ENCODE assay signal across 28 cellular contexts in genomic region chr3:143360244-143360643, GRCh38.
"Had no signal": no experiment of that assay in that cellular context is flagged by ENCODE, and none has a peak within 500 bp of the region (broad histone marks: within the 10 kb centered on the region; RNA-seq: fewer than 3 reads in every experiment).

No MANE protein-coding gene starts in this region.

- H3K9me3 Mint-ChIP-seq: activated CD4-positive, alpha-beta memory T cell treated with anti-CD3 and anti-CD28 coated beads, Interleukin-2, amount 10 ng/mL, durations not matched to agents 7 days and 5 days; activated CD4-positive, alpha-beta T cell treated with anti-CD3 and anti-CD28 coated beads, Interleukin-2, amount 10 ng/mL, durations not matched to agents 24 days and 14 days; activated naive CD8-positive, alpha-beta T cell treated with anti-CD3 and anti-CD28 coated beads, Interleukin-2, amount 50 U/mL, for 24 hours; effector memory CD8-positive, alpha-beta T cell; T-helper 2 cell treated with Interferon-gamma antibody and Interleukin-4, amounts not matched to agents 5 μg/mL and 100 μg/mL, for 36 hours had no signal

- DNase-seq: activated CD4-positive, alpha-beta memory T cell treated with anti-CD3 and anti-CD28 coated beads, Interleukin-2, amount 10 ng/mL, durations not matched to agents 7 days and 5 days; activated CD4-positive, alpha-beta T cell treated with anti-CD3 and anti-CD28 coated beads, Interleukin-2, amount 10 ng/mL, durations not matched to agents 24 days and 14 days; activated gamma-delta T cell; activated naive CD4-positive, alpha-beta T cell treated with anti-CD3 and anti-CD28 coated beads, Interleukin-2, amount 50 U/mL, for 16 hours; activated naive CD8-positive, alpha-beta T cell treated with anti-CD3 and anti-CD28 coated beads, Interleukin-2, amount 50 U/mL, for 24 hours; activated T-cell treated with anti-CD3 and anti-CD28 coated beads for 4 hours; anterior cingulate cortex; colonic mucosa; dorsolateral prefrontal cortex; effector memory CD8-positive, alpha-beta T cell; foreskin keratinocyte; immature natural killer cell; lower lobe of right lung; naive B cell; retina; sigmoid colon; stimulated activated CD4-positive, alpha-beta T cell treated with anti-CD3 and anti-CD28 coated beads, Interleukin-15, amount 100 ng/mL, for 24 hours; stimulated activated naive CD4-positive, alpha-beta T cell; testis; trophoblast cell had no signal

- H3K27me3 Mint-ChIP-seq: activated CD4-positive, alpha-beta memory T cell treated with anti-CD3 and anti-CD28 coated beads, Interleukin-2, amount 10 ng/mL, durations not matched to agents 7 days and 5 days; activated CD4-positive, alpha-beta T cell treated with anti-CD3 and anti-CD28 coated beads, Interleukin-2, amount 10 ng/mL, durations not matched to agents 24 days and 14 days; activated naive CD8-positive, alpha-beta T cell treated with anti-CD3 and anti-CD28 coated beads, Interleukin-2, amount 50 U/mL, for 24 hours; effector memory CD8-positive, alpha-beta T cell; naive B cell had no signal

- H3K4me3 ChIP-seq: colonic mucosa, dorsolateral prefrontal cortex, esophagus muscularis mucosa, hepatocyte, lower lobe of right lung, neural progenitor cell, sigmoid colon, smooth muscle cell, testis, vagina had no signal

- ATAC-seq: activated CD4-positive, CD25-positive, alpha-beta regulatory T cell treated with anti-CD3 and anti-CD28 coated beads, Interleukin-2, amount 50 U/mL, for 24 hours; activated naive CD8-positive, alpha-beta T cell treated with anti-CD3 and anti-CD28 coated beads, Interleukin-2, amount 50 U/mL, for 24 hours; effector memory CD8-positive, alpha-beta T cell; foreskin keratinocyte; left lobe of liver; lower lobe of right lung had no signal

- H3K27ac Mint-ChIP-seq: activated CD4-positive, alpha-beta memory T cell treated with anti-CD3 and anti-CD28 coated beads, Interleukin-2, amount 10 ng/mL, durations not matched to agents 7 days and 5 days; activated CD4-positive, alpha-beta T cell treated with anti-CD3 and anti-CD28 coated beads, Interleukin-2, amount 10 ng/mL, durations not matched to agents 24 days and 14 days; activated naive CD8-positive, alpha-beta T cell treated with anti-CD3 and anti-CD28 coated beads, Interleukin-2, amount 50 U/mL, for 24 hours; effector memory CD8-positive, alpha-beta T cell; immature natural killer cell; naive B cell; neural progenitor cell; T-helper 2 cell treated with Interferon-gamma antibody and Interleukin-4, amounts not matched to agents 5 μg/mL and 100 μg/mL, for 36 hours had no signal

- H3K4me3 Mint-ChIP-seq: activated CD4-positive, alpha-beta memory T cell treated with anti-CD3 and anti-CD28 coated beads, Interleukin-2, amount 10 ng/mL, durations not matched to agents 7 days and 5 days; activated CD4-positive, alpha-beta T cell treated with anti-CD3 and anti-CD28 coated beads, Interleukin-2, amount 10 ng/mL, durations not matched to agents 24 days and 14 days; activated naive CD8-positive, alpha-beta T cell treated with anti-CD3 and anti-CD28 coated beads, Interleukin-2, amount 50 U/mL, for 24 hours; effector memory CD8-positive, alpha-beta T cell; immature natural killer cell; naive B cell; neural progenitor cell; T-helper 2 cell treated with Interferon-gamma antibody and Interleukin-4, amounts not matched to agents 5 μg/mL and 100 μg/mL, for 36 hours had no signal

- H3K36me3 Mint-ChIP-seq: neural progenitor cell had no signal
